ENCODE assay signal across 8 cellular contexts in genomic region chr15:68228143-68228970, GRCh38. TPM values are rescaled to one million over a fixed set of nuclear protein-coding genes. Genes with fewer than 3 reads are reported as not detected.
DNase-seq lines count a peak whose midpoint lies in the region; ATAC-seq and TF ChIP-seq lines count a peak whose summit lies in the region.

No MANE protein-coding gene starts in this region.

- H3K9ac ChIP-seq in neural progenitor cell = peak overlapping the region; percentile 85

- TF ChIP-seq CTCF in RWPE2 (IDR thresholded peaks at IDR 0.05; ENCODE audit: poor library complexity, severe bottlenecking) = no peak
- no peak for TF ChIP-seq CTCF in neural progenitor cell (IDR thresholded peaks at IDR 0.05)

- no peaks in the 10 kb centered on the region for H3K4me1 ChIP-seq in RWPE2 (ENCODE audit: insufficient read depth, poor library complexity, severe bottlenecking)
- H3K4me1 ChIP-seq in neural progenitor cell = peaks cover 30% of the 10 kb centered on the region

- H3K9me3 Mint-ChIP-seq in activated naive CD4-positive, alpha-beta T cell treated with anti-CD3 and anti-CD28 coated beads for 36 hours = no peaks in the 10 kb centered on the region
- H3K9me3 Mint-ChIP-seq in neural progenitor cell = peaks cover under 1% of the 10 kb centered on the region

- peaks cover 58% of the 10 kb centered on the region for H3K79me2 ChIP-seq in neural progenitor cell (ENCODE audit: low read depth)

- H3K9me3 ChIP-seq in RWPE2 (ENCODE audit: severe bottlenecking) = no peaks in the 10 kb centered on the region
- no peaks in the 10 kb centered on the region for H3K9me3 ChIP-seq in neural progenitor cell (ENCODE audit: low read depth)

- H3K27ac Mint-ChIP-seq in activated naive CD4-positive, alpha-beta T cell treated with anti-CD3 and anti-CD28 coated beads for 36 hours = peak overlapping the region; percentile 48
- H3K27ac Mint-ChIP-seq in neural progenitor cell = no peak overlapping the region

- peaks cover 44% of the 10 kb centered on the region for H3K4me1 Mint-ChIP-seq in activated naive CD4-positive, alpha-beta T cell treated with anti-CD3 and anti-CD28 coated beads for 36 hours (ENCODE audit: low read depth)
- peaks cover 55% of the 10 kb centered on the region for H3K4me1 Mint-ChIP-seq in neural progenitor cell

- DNase-seq in activated naive CD4-positive, alpha-beta T cell treated with anti-CD3 and anti-CD28 coated beads for 36 hours = no peak
- no peak for DNase-seq in activated naive CD4-positive, alpha-beta T cell (lab: John Stamatoyannopoulos, UW)
- DNase-seq in RWPE2 (ENCODE audit: low spot score) = peak; percentile 38
- peak; percentile 53 to 56 for DNase-seq in erythroblast (lab: John Stamatoyannopoulos, UW)
- no peak for DNase-seq in neural progenitor cell (ENCODE audit: low spot score)
- no peak for DNase-seq in amygdala (lab: John Stamatoyannopoulos, UW)

- peaks cover 23% of the 10 kb centered on the region for H4K20me1 ChIP-seq in neural progenitor cell (ENCODE audit: low read depth)

- peak overlapping the region; percentile 53 for H3K27ac ChIP-seq in RWPE2 (ENCODE audit: poor library complexity, severe bottlenecking)
- H3K27ac ChIP-seq in neural progenitor cell = no peak overlapping the region

- H3K36me3 Mint-ChIP-seq in activated naive CD4-positive, alpha-beta T cell treated with anti-CD3 and anti-CD28 coated beads for 36 hours (ENCODE audit: low read depth) = peaks cover 16% of the 10 kb centered on the region
- H3K36me3 Mint-ChIP-seq in neural progenitor cell = peaks cover 6% of the 10 kb centered on the region

- peaks cover 18% of the 10 kb centered on the region for H3F3A ChIP-seq in neural progenitor cell (ENCODE audit: low read depth)

- H2AFZ ChIP-seq in neural progenitor cell (replicated peaks) = peak overlapping the region; percentile 91

- CTCF ChIA-PET in activated naive CD4-positive, alpha-beta T cell treated with anti-CD3 and anti-CD28 coated beads for 36 hours (lab: Charles Lee) = interaction anchor here (0.5 to 2.1 kb wide), 4 partner anchors 78 to 367 kb away, joined by 3 to 4 read pairs (median 4); no protein-coding TSS in a partner anchor

- peak overlapping the region; percentile 80 for H3K4me3 ChIP-seq in RWPE2 (ENCODE audit: severe bottlenecking)
- H3K4me3 ChIP-seq in neural progenitor cell = peak overlapping the region; percentile 77

- intact Hi-C loops in activated naive CD4-positive, alpha-beta T cell treated with anti-CD3 and anti-CD28 coated beads for 36 hours (cut with micrococcal nuclease) = loop anchor here (2.0 to 5.0 kb wide), 3 partner anchors 20 to 708 kb away; partner anchors contain the start of gene C15orf61

- no peaks in the 10 kb centered on the region for H3K27me3 Mint-ChIP-seq in activated naive CD4-positive, alpha-beta T cell treated with anti-CD3 and anti-CD28 coated beads for 36 hours (ENCODE audit: low read depth)
- H3K27me3 Mint-ChIP-seq in neural progenitor cell (ENCODE audit: insufficient read depth, low read depth) = peaks cover 14% of the 10 kb centered on the region

- H3K27me3 ChIP-seq in RWPE2 (ENCODE audit: insufficient read depth, poor library complexity, severe bottlenecking) (no peaks in the 10 kb centered on the region), neural progenitor cell (no peaks in the 10 kb centered on the region)

- H3K4me3 Mint-ChIP-seq in activated naive CD4-positive, alpha-beta T cell treated with anti-CD3 and anti-CD28 coated beads for 36 hours = peak overlapping the region; percentile 82
- peak overlapping the region; percentile 90 for H3K4me3 Mint-ChIP-seq in neural progenitor cell

- TF ChIP-seq POLR2A in erythroblast (IDR thresholded peaks at IDR 0.05; ENCODE audit: low read length) = no peak

- peak; percentile 1; the same call in 2 of the 3 replicates for ATAC-seq in RWPE2 (ENCODE audit: low read depth)
- no peak for ATAC-seq in GM18511 (IDR thresholded peaks at IDR 0.05; ENCODE audit: unreplicated experiment)
- no peak for ATAC-seq in HG02571 (IDR thresholded peaks at IDR 0.05; ENCODE audit: unreplicated experiment)

- H3K36me3 ChIP-seq in RWPE2 (ENCODE audit: low read depth) = 0 out of 2 replicates have a peak, but pooled peaks cover 3% of the 10 kb centered on the region
- no peaks in the 10 kb centered on the region for H3K36me3 ChIP-seq in neural progenitor cell

- peak overlapping the region; percentile 83 for H3K4me2 ChIP-seq in neural progenitor cell

RNA-seq across cellular contexts. Expression of gene CLN6, which starts 1.2 kb away (rescaled TPM):
- total RNA-seq in activated naive CD4-positive, alpha-beta T cell treated with anti-CD3 and anti-CD28 coated beads for 36 hours = 10 to 100 TPM; 30.5 to 34.2 TPM
- 24.4 and 41.9 TPM in 2 replicates for total RNA-seq in neural progenitor cell (ENCODE audit: low replicate concordance)

RNA-seq across cellular contexts. Expression of gene CALML4, which starts 23.2 kb away (rescaled TPM):
- total RNA-seq in activated naive CD4-positive, alpha-beta T cell treated with anti-CD3 and anti-CD28 coated beads for 36 hours = 10 to 100 TPM in 1 of 2 experiments, 1 to 10 TPM in 1; 8.5 to 11.4 TPM
- 9.0 and 22.7 TPM in 2 replicates for total RNA-seq in neural progenitor cell (ENCODE audit: low replicate concordance)

RNA-seq across cellular contexts. Expression of gene FEM1B, which starts 49.2 kb away (rescaled TPM):
- total RNA-seq in activated naive CD4-positive, alpha-beta T cell treated with anti-CD3 and anti-CD28 coated beads for 36 hours = 10 to 100 TPM; 30.3 to 34.2 TPM
- total RNA-seq in neural progenitor cell (ENCODE audit: low replicate concordance) = 57.2 and 80.0 TPM in 2 replicates

Comparison
In these comparisons a context has a peak if more than half of its experiments do, and no peak if none do; other contexts are left out.
1. DNase-seq: peak in RWPE2 (single experiment) and erythroblast (2 of 2); none in activated naive CD4-positive, alpha-beta T cell treated with anti-CD3 and anti-CD28 coated beads for 36 hours (single experiment), activated naive CD4-positive, alpha-beta T cell (0 of 4), neural progenitor cell (single experiment) and amygdala (0 of 56).